ENCODE assay signal across 8 cellular contexts in genomic region chr5:33470544-33470943, GRCh38.
A peak's percentile ranks its signal among the peaks of the same experiment; 100 is the strongest.
DNase-seq lines count a peak whose midpoint lies in the region; ATAC-seq, FAIRE-seq and TF ChIP-seq lines count a peak whose summit lies in the region.

No MANE protein-coding gene starts in this region.

- ATAC-seq in SK-N-SH treated with all-trans-retinoic acid at 6 μM for 48 hours (peak; percentile 91), GM19351 (IDR thresholded peaks at IDR 0.05; ENCODE audit: unreplicated experiment) (no peak), HG02870 (IDR thresholded peaks at IDR 0.05; ENCODE audit: unreplicated experiment) (no peak)

- DNase-seq in AG20443 (ENCODE audit: low spot score): peak; percentile 49
- peak; percentile 67 for DNase-seq in HTR-8/SVneo (ENCODE audit: insufficient read length, low spot score)
- peak; percentile 30 for DNase-seq in inferior parietal cortex (ENCODE audit: extremely low spot score)
- DNase-seq in stimulated activated CD8-positive, alpha-beta memory T cell treated with anti-CD3 and anti-CD28 coated beads, Interleukin-4, amount 100 ng/mL, for 48 hours: no peak
- no peak for DNase-seq in ecto neural progenitor cell (ENCODE audit: low spot score)

- peak; percentile 69 for FAIRE-seq in HTR-8/SVneo (lab: Jason Lieb, UNC)

TF ChIP-seq in SK-N-SH treated with all-trans-retinoic acid at 6 μM for 48 hours, 23 proteins besides CTCF, POLR2A, EP300 and RAD21:
- TF ChIP-seq RARB (CRISPR knock-in tag; IDR thresholded peaks at IDR 0.05): no peak

Comparison
In these comparisons a context has a peak if more than half of its experiments do, and no peak if none do; other contexts are left out.
1. DNase-seq: peak in AG20443 (single experiment), HTR-8/SVneo (single experiment) and inferior parietal cortex (single experiment); none in stimulated activated CD8-positive, alpha-beta memory T cell treated with anti-CD3 and anti-CD28 coated beads, Interleukin-4, amount 100 ng/mL, for 48 hours (single experiment) and ecto neural progenitor cell (single experiment).